16 cellular contexts compared by ENCODE assay signal in genomic region chr15:44082558-44083151, GRCh38.
DNase-seq lines count a peak whose midpoint lies in the region; ATAC-seq and TF ChIP-seq lines count a peak whose summit lies in the region.
"Had no signal": no experiment of that assay in that cellular context is flagged by ENCODE, and none has a peak within 500 bp of the region (broad histone marks: within the 10 kb centered on the region; RNA-seq: fewer than 3 reads in every experiment).

No MANE protein-coding gene starts in this region.

- H4K12ac ChIP-seq in trophoblast cell (ENCODE audit: low read depth, low read length) = no peak overlapping the region

- H3K4me2 ChIP-seq in GM23338 (no peak overlapping the region), trophoblast cell (ENCODE audit: low read length) (no peak overlapping the region)
- H3K4me2 ChIP-seq: PC-9 had no signal

- H3K9me3 Mint-ChIP-seq in GM23338 = no peaks in the 10 kb centered on the region
- peaks cover 0 to 2% (median under 1%) of the 10 kb centered on the region in 8 donors for H3K9me3 Mint-ChIP-seq in CD4-positive, alpha-beta memory T cell
- H3K9me3 Mint-ChIP-seq in activated CD8-positive, alpha-beta T cell treated with anti-CD3 and anti-CD28 coated beads, Interleukin-2, amount 10 ng/mL, durations not matched to agents 7 days and 5 days (ENCODE audit: insufficient read depth) = no peaks in the 10 kb centered on the region
- H3K9me3 Mint-ChIP-seq: activated T-helper 1 cell treated with anti-CD3 and anti-CD28 coated beads, Interleukin-12 subunit alpha, Interleukin-12 subunit beta, Interleukin-2, Interleukin-4 antibody, amounts not matched to agents 30 ng/mL and 10 ng/mL and 1 ng/mL, durations not matched to agents 14 hours and 24 hours and 36 hours had no signal

- H3K4me1 ChIP-seq in GM23338 (ENCODE audit: insufficient read depth) (no peaks in the 10 kb centered on the region), trophoblast cell (ENCODE audit: control insufficient read depth in 1 of 2, insufficient read depth in 2 of 2, low read length in 2 of 2) (peaks cover 0 to 3% of the 10 kb centered on the region in 2 experiments)
- H3K4me1 ChIP-seq in CD4-positive, alpha-beta memory T cell (ENCODE audit: insufficient read depth, low read length) = no peaks in the 10 kb centered on the region
- H3K4me1 ChIP-seq: breast epithelium, esophagus squamous epithelium, lower lobe of right lung had no signal

- H2AK5ac ChIP-seq in trophoblast cell (ENCODE audit: low read length) = no peak overlapping the region

- H3K23ac ChIP-seq in trophoblast cell (ENCODE audit: low read length) = no peak overlapping the region

- peaks cover 4% of the 10 kb centered on the region for H3K79me1 ChIP-seq in trophoblast cell (ENCODE audit: low read length)

- WGBS in trophoblast cell (ENCODE audit: extremely low coverage, insufficient coverage, insufficient read length) = no CpG with 5 or more reads among the region's 1 CpG

- H3K79me2 ChIP-seq in GM23338 (replicated peaks; ENCODE audit: insufficient read depth) (no peaks in the 10 kb centered on the region), trophoblast cell (ENCODE audit: control insufficient read depth, insufficient read depth, low read length, poor library complexity) (no peaks in the 10 kb centered on the region)

- no peak for TF ChIP-seq CTCF in GM23338 (conservative IDR thresholded peaks at IDR 0.05; ENCODE audit: low read depth in 2 of 2)

- H2BK5ac ChIP-seq in trophoblast cell (ENCODE audit: low read depth, low read length, poor library complexity) = no peak overlapping the region

- peaks cover 3% of the 10 kb centered on the region; the same call in 1 of the 3 replicates for H3K4me1 Mint-ChIP-seq in GM23338
- peaks cover 0 to 1% (median 0%) of the 10 kb centered on the region in 4 donors for H3K4me1 Mint-ChIP-seq in CD4-positive, alpha-beta memory T cell
- H3K4me1 Mint-ChIP-seq in activated CD8-positive, alpha-beta T cell treated with anti-CD3 and anti-CD28 coated beads, Interleukin-2, amount 10 ng/mL, durations not matched to agents 7 days and 5 days (ENCODE audit: low read depth) = no peaks in the 10 kb centered on the region
- H3K4me1 Mint-ChIP-seq: activated naive CD8-positive, alpha-beta T cell treated with anti-CD3 and anti-CD28 coated beads, Interleukin-2, amount 10 ng/mL, durations not matched to agents 7 days and 5 days had no signal

- H2AFZ ChIP-seq in GM23338 (no peak overlapping the region), trophoblast cell (ENCODE audit: insufficient read depth, low read length, poor library complexity) (no peak overlapping the region)
- H2AFZ ChIP-seq: PC-9 had no signal

- no peak overlapping the region for H3K4me3 ChIP-seq in GM23338
- H3K4me3 ChIP-seq in CD4-positive, alpha-beta memory T cell (ENCODE audit: low read length in 2 of 2) = no peak overlapping the region
- H3K4me3 ChIP-seq in trophoblast cell (ENCODE audit: low read depth, low read length) = no peak overlapping the region
- H3K4me3 ChIP-seq: breast epithelium, esophagus squamous epithelium, lower lobe of right lung, PC-9 had no signal

- POLR2A ChIA-PET in CD4-positive, alpha-beta memory T cell (lab: Charles Lee; ENCODE audit: partially characterized antibody) = interaction anchor here (0.6 kb wide), 1 partner anchor 172 kb away, joined by 4 read pairs; no protein-coding TSS in a partner anchor
- POLR2A ChIA-PET in activated CD8-positive, alpha-beta T cell treated with anti-CD3 and anti-CD28 coated beads, Interleukin-2, amount 10 ng/mL, durations not matched to agents 7 days and 5 days (lab: Charles Lee) = interaction anchor here (0.5 kb wide), 1 partner anchor 12 kb away, joined by 3 read pairs; no protein-coding TSS in a partner anchor

- H2BK12ac ChIP-seq in trophoblast cell (ENCODE audit: low read length) = no peak overlapping the region

- H3K4ac ChIP-seq in trophoblast cell (ENCODE audit: low read depth, low read length) = no peak overlapping the region

- H3K9me3 ChIP-seq in CD4-positive, alpha-beta memory T cell (ENCODE audit: control insufficient read depth in 1 of 2, low read length in 2 of 2) = no peaks in the 10 kb centered on the region
- no peaks in the 10 kb centered on the region for H3K9me3 ChIP-seq in trophoblast cell (ENCODE audit: insufficient read depth, low read depth, low read length)
- H3K9me3 ChIP-seq: breast epithelium, esophagus squamous epithelium, lower lobe of right lung had no signal

- no peaks in the 10 kb centered on the region for H3F3A ChIP-seq in GM23338 (replicated peaks; ENCODE audit: low read depth)

- H3K18ac ChIP-seq in trophoblast cell (ENCODE audit: low read length) = no peak overlapping the region

- no peak overlapping the region for H3K14ac ChIP-seq in trophoblast cell (ENCODE audit: low read length)

- DNase-seq in GM23338 (ENCODE audit: low spot score) = no peak
- DNase-seq in SK-N-DZ (ENCODE audit: low spot score) = peak; percentile 28
- DNase-seq in dermis blood vessel endothelial cell = peak; percentile 26
- peak; percentile 45 for DNase-seq in pulmonary artery endothelial cell (ENCODE audit: low read depth, low spot score)
- no peak for DNase-seq in CD4-positive, alpha-beta memory T cell
- DNase-seq in trophoblast cell = no peak
- no peak for DNase-seq in activated CD8-positive, alpha-beta T cell treated with anti-CD3 and anti-CD28 coated beads, Interleukin-2, amount 10 ng/mL, durations not matched to agents 7 days and 5 days
- DNase-seq: activated naive CD8-positive, alpha-beta T cell treated with anti-CD3 and anti-CD28 coated beads, Interleukin-2, amount 10 ng/mL, durations not matched to agents 7 days and 5 days; COR-L47; esophagus squamous epithelium; lower lobe of right lung; NCI-H82; PC-9; retina had no signal

- H3K9ac ChIP-seq in trophoblast cell (ENCODE audit: low read length) = no peak overlapping the region

- H4K20me1 ChIP-seq in GM23338 (replicated peaks; ENCODE audit: insufficient read depth) = no peaks in the 10 kb centered on the region

- no peaks in the 10 kb centered on the region for H3K36me3 ChIP-seq in GM23338 (ENCODE audit: insufficient read depth)
- no peaks in the 10 kb centered on the region for H3K36me3 ChIP-seq in CD4-positive, alpha-beta memory T cell (ENCODE audit: insufficient read depth, low read length)
- no peaks in the 10 kb centered on the region for H3K36me3 ChIP-seq in trophoblast cell (ENCODE audit: control insufficient read depth in 1 of 2, insufficient read depth in 2 of 2, low read length in 2 of 2)
- H3K36me3 ChIP-seq: breast epithelium, esophagus squamous epithelium, lower lobe of right lung had no signal

- H2BK120ac ChIP-seq in trophoblast cell (ENCODE audit: insufficient read depth, low read length, poor library complexity) = no peak overlapping the region

- CTCF ChIA-PET in CD4-positive, alpha-beta memory T cell (lab: Charles Lee; ENCODE audit: partially characterized antibody) = no interaction called here
- CTCF ChIA-PET in activated CD8-positive, alpha-beta T cell treated with anti-CD3 and anti-CD28 coated beads, Interleukin-2, amount 10 ng/mL, durations not matched to agents 7 days and 5 days (lab: Charles Lee) = interaction anchor here (1.3 kb wide), 1 partner anchor 16 kb away, joined by 10 read pairs; no protein-coding TSS in a partner anchor

- H3K9me2 ChIP-seq in GM23338 (ENCODE audit: insufficient read depth) = no peaks in the 10 kb centered on the region

- peak overlapping the region; percentile 62; the same call in 1 of the 2 replicates for H3K27ac Mint-ChIP-seq in GM23338
- H3K27ac Mint-ChIP-seq in CD4-positive, alpha-beta memory T cell = no peak overlapping the region
- H3K27ac Mint-ChIP-seq in activated CD8-positive, alpha-beta T cell treated with anti-CD3 and anti-CD28 coated beads, Interleukin-2, amount 10 ng/mL, durations not matched to agents 7 days and 5 days = no peak overlapping the region
- H3K27ac Mint-ChIP-seq: activated naive CD8-positive, alpha-beta T cell treated with anti-CD3 and anti-CD28 coated beads, Interleukin-2, amount 10 ng/mL, durations not matched to agents 7 days and 5 days; activated T-helper 1 cell treated with anti-CD3 and anti-CD28 coated beads, Interleukin-12 subunit alpha, Interleukin-12 subunit beta, Interleukin-2, Interleukin-4 antibody, amounts not matched to agents 30 ng/mL and 10 ng/mL and 1 ng/mL, durations not matched to agents 14 hours and 24 hours and 36 hours had no signal

- H4K8ac ChIP-seq in trophoblast cell (ENCODE audit: low read depth, low read length) = no peak overlapping the region

- intact Hi-C loops in CD4-positive, alpha-beta memory T cell (cut with micrococcal nuclease) = no loop called here

- H3K27me3 ChIP-seq in GM23338 (ENCODE audit: insufficient read depth) = no peaks in the 10 kb centered on the region
- no peaks in the 10 kb centered on the region for H3K27me3 ChIP-seq in CD4-positive, alpha-beta memory T cell (ENCODE audit: insufficient read depth, low read length)
- H3K27me3 ChIP-seq in trophoblast cell (ENCODE audit: insufficient read depth, low read length) = no peaks in the 10 kb centered on the region
- H3K27me3 ChIP-seq: breast epithelium, esophagus squamous epithelium had no signal

- H3K27ac ChIP-seq in GM23338 (ENCODE audit: low read depth) (no peak overlapping the region), trophoblast cell (ENCODE audit: low read depth, low read length) (no peak overlapping the region)
- no peak overlapping the region for H3K27ac ChIP-seq in CD4-positive, alpha-beta memory T cell (ENCODE audit: low read depth, low read length)
- H3K27ac ChIP-seq: breast epithelium, esophagus squamous epithelium, lower lobe of right lung, PC-9 had no signal

- H4K91ac ChIP-seq in trophoblast cell (ENCODE audit: low read depth, low read length) = no peak overlapping the region

- no peaks in the 10 kb centered on the region for H3K27me3 Mint-ChIP-seq in GM23338 (ENCODE audit: insufficient read depth, low read depth, poor library complexity)
- peaks cover 6 to 13% of the 10 kb centered on the region in 2 donors for H3K27me3 Mint-ChIP-seq in CD4-positive, alpha-beta memory T cell
- peaks cover 42% of the 10 kb centered on the region for H3K27me3 Mint-ChIP-seq in activated CD8-positive, alpha-beta T cell treated with anti-CD3 and anti-CD28 coated beads, Interleukin-2, amount 10 ng/mL, durations not matched to agents 7 days and 5 days (ENCODE audit: low read depth)

- H3K36me3 Mint-ChIP-seq in GM23338 (ENCODE audit: low read depth) = no peaks in the 10 kb centered on the region
- no peaks in the 10 kb centered on the region for H3K36me3 Mint-ChIP-seq in CD4-positive, alpha-beta memory T cell
- H3K36me3 Mint-ChIP-seq in activated CD8-positive, alpha-beta T cell treated with anti-CD3 and anti-CD28 coated beads, Interleukin-2, amount 10 ng/mL, durations not matched to agents 7 days and 5 days (ENCODE audit: low read depth) = no peaks in the 10 kb centered on the region
- H3K36me3 Mint-ChIP-seq: activated naive CD8-positive, alpha-beta T cell treated with anti-CD3 and anti-CD28 coated beads, Interleukin-2, amount 10 ng/mL, durations not matched to agents 7 days and 5 days had no signal

- ATAC-seq in GM23338 = no peak
- ATAC-seq in activated CD8-positive, alpha-beta T cell treated with anti-CD3 and anti-CD28 coated beads, Interleukin-2, amount 10 ng/mL, durations not matched to agents 7 days and 5 days = no peak
- ATAC-seq: lower lobe of right lung had no signal

- H3K4me3 Mint-ChIP-seq in GM23338 = no peak overlapping the region
- no peak overlapping the region for H3K4me3 Mint-ChIP-seq in CD4-positive, alpha-beta memory T cell
- H3K4me3 Mint-ChIP-seq in activated CD8-positive, alpha-beta T cell treated with anti-CD3 and anti-CD28 coated beads, Interleukin-2, amount 10 ng/mL, durations not matched to agents 7 days and 5 days = no peak overlapping the region
- H3K4me3 Mint-ChIP-seq: activated naive CD8-positive, alpha-beta T cell treated with anti-CD3 and anti-CD28 coated beads, Interleukin-2, amount 10 ng/mL, durations not matched to agents 7 days and 5 days; activated T-helper 1 cell treated with anti-CD3 and anti-CD28 coated beads, Interleukin-12 subunit alpha, Interleukin-12 subunit beta, Interleukin-2, Interleukin-4 antibody, amounts not matched to agents 30 ng/mL and 10 ng/mL and 1 ng/mL, durations not matched to agents 14 hours and 24 hours and 36 hours had no signal

Comparison
In these comparisons a context has a peak if more than half of its experiments do, and no peak if none do; other contexts are left out.
1. DNase-seq: peak in SK-N-DZ (single experiment), dermis blood vessel endothelial cell (single experiment) and pulmonary artery endothelial cell (single experiment); none in GM23338 (single experiment), CD4-positive, alpha-beta memory T cell (0 of 5), trophoblast cell (0 of 2) and activated CD8-positive, alpha-beta T cell treated with anti-CD3 and anti-CD28 coated beads, Interleukin-2, amount 10 ng/mL, durations not matched to agents 7 days and 5 days (single experiment).